10 cellular contexts compared by ENCODE assay signal in the genomic region with DNA sequence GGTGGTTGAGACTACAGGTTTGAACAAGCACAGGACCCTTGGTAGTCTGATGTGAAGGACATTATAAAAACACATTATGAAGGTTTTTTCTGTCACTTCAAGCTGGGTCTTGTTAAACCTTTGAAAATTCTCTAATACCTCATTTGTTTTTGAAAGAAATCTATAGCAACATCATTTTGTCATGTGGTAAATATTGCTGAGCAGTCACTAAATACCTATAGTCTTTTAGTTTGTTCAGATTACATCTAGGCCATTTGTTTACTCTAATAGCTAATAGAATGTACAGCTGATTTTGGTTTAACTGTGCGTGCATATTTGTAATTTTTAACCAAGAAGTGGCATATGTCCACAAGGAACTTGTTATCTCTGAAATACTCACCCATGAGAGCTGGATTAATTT. TPM values are rescaled to one million over a fixed set of nuclear protein-coding genes. Genes with fewer than 3 reads are reported as not detected.
DNase-seq lines count a peak whose midpoint lies in the region; ATAC-seq and TF ChIP-seq lines count a peak whose summit lies in the region.
"Had no signal": no experiment of that assay in that cellular context is flagged by ENCODE, and none has a peak within 500 bp of the region (broad histone marks: within the 10 kb centered on the region; RNA-seq: fewer than 3 reads in every experiment).

No MANE protein-coding gene starts in this region.

- peak overlapping the region; percentile 100 for H3K4me3 ChIP-seq in right cardiac atrium (ENCODE audit: low read length)
- H3K4me3 ChIP-seq in ascending aorta, result peak overlapping the region; percentile 92 to 98

- no peaks in the 10 kb centered on the region for H3K9me3 ChIP-seq in right cardiac atrium (ENCODE audit: control insufficient read depth, low read length)
- no peaks in the 10 kb centered on the region for H3K9me3 ChIP-seq in ascending aorta

- no peaks in the 10 kb centered on the region for H3K9me3 Mint-ChIP-seq in mesothelial cell of epicardium

- H3K27me3 ChIP-seq in right cardiac atrium (ENCODE audit: control insufficient read depth, insufficient read depth), result no peaks in the 10 kb centered on the region
- no peaks in the 10 kb centered on the region for H3K27me3 ChIP-seq in ascending aorta

- H3K27ac ChIP-seq in right cardiac atrium (ENCODE audit: low read length) (no peak overlapping the region), ascending aorta (no peak overlapping the region)
- H3K27ac ChIP-seq: epithelial cell of prostate had no signal

- ATAC-seq in right cardiac atrium (no peak), GM18511 (IDR thresholded peaks at IDR 0.05; ENCODE audit: unreplicated experiment) (no peak)

- peak overlapping the region; percentile 78 for H3K4me3 Mint-ChIP-seq in mesothelial cell of epicardium

- H3K36me3 ChIP-seq in ascending aorta, result no peaks in the 10 kb centered on the region

- H3K27ac Mint-ChIP-seq in mesothelial cell of epicardium, result peak overlapping the region; percentile 78

- H3K4me1 ChIP-seq in right cardiac atrium (ENCODE audit: control insufficient read depth, insufficient read depth, low read length) (no peaks in the 10 kb centered on the region), ascending aorta (peaks cover 5 to 37% of the 10 kb centered on the region in 2 donors)

- DNase-seq in right cardiac atrium (no peak), cardiac septum (ENCODE audit: low spot score) (no peak), ascending aorta (ENCODE audit: low spot score in 2 of 2) (no peak), mesothelial cell of epicardium (ENCODE audit: low spot score in 2 of 2, unreplicated experiment in 2 of 2) (no peak), NCI-H146 (lab: John Stamatoyannopoulos, UW) (no peak), A172 (ENCODE audit: low spot score) (no peak)
- no peak for DNase-seq in central memory CD4-positive, alpha-beta T cell
- DNase-seq: MV-4-11 had no signal

- H3K27me3 Mint-ChIP-seq in mesothelial cell of epicardium (ENCODE audit: low read depth), result no peaks in the 10 kb centered on the region

- TF ChIP-seq CTCF in ascending aorta (IDR thresholded peaks at IDR 0.05) (no peak), mesothelial cell of epicardium (IDR thresholded peaks at IDR 0.05; ENCODE audit: unreplicated experiment) (no peak)

- 70% methylated on average over 1 of the region's 1 CpG for WGBS in right cardiac atrium

- intact Hi-C loops in right cardiac atrium (cut with DNase I), result no loop called here
- intact Hi-C loops in cardiac septum (cut with DNase I), result no loop called here
- intact Hi-C loops in ascending aorta (cut with DNase I), result no loop called here

- H3K4me1 Mint-ChIP-seq in mesothelial cell of epicardium, result peaks cover 50% of the 10 kb centered on the region

- peaks cover 4% of the 10 kb centered on the region for H3K36me3 Mint-ChIP-seq in mesothelial cell of epicardium

RNA-seq across cellular contexts. Expression of a gene that starts 2.9 kb away (rescaled TPM):
- total RNA-seq in right cardiac atrium, result 10 to 100 TPM; 73.0 to 88.2 (median 80.8) TPM
- 37.8 TPM for polyA plus RNA-seq in right cardiac atrium
- 88.5 TPM for total RNA-seq in cardiac septum
- total RNA-seq in ascending aorta, result 25.0 TPM
- total RNA-seq in mesothelial cell of epicardium, result 44.3 to 44.7 TPM (median 44.6 TPM) in 3 replicates
- total RNA-seq in A172 (2014; rRNA removed; shearing (Covaris generic)), result 12.7 and 19.0 TPM in 2 replicates
